Comparison of ENCODE assay signal across 16 cellular contexts in genomic region chr3:15375461-15376000, GRCh38.
"Had no signal": no experiment of that assay in that cellular context is flagged by ENCODE, and none has a peak within 500 bp of the region (broad histone marks: within the 10 kb centered on the region; RNA-seq: fewer than 3 reads in every experiment).

No MANE protein-coding gene starts in this region.

- H3K9ac ChIP-seq: SK-N-SH had no signal

- ATAC-seq: gastrocnemius medialis, heart right ventricle, pancreas had no signal

- H3K27ac ChIP-seq: epithelial cell of prostate, gastrocnemius medialis, heart right ventricle, pancreas, uterus had no signal

- H3K4me3 ChIP-seq: gastrocnemius medialis, heart right ventricle, pancreas, thyroid gland, uterus had no signal

- H3K9me3 Mint-ChIP-seq: activated T-cell treated with anti-CD3 and anti-CD28 coated beads, Interleukin-2, amount 50 U/mL, for 24 hours; neural crest cell had no signal

- H3K4me3 Mint-ChIP-seq: activated T-cell treated with anti-CD3 and anti-CD28 coated beads, Interleukin-2, amount 50 U/mL, for 24 hours; neural crest cell had no signal

- DNase-seq: activated gamma-delta T cell; activated T-cell treated with anti-CD3 and anti-CD28 coated beads, Interleukin-2, amount 50 U/mL, for 24 hours; caudate nucleus; cortex of kidney; effector CD8-positive, alpha-beta T cell; gastrocnemius medialis; heart right ventricle; mammary epithelial cell; pancreas; SK-N-SH; stimulated activated CD4-positive, alpha-beta T cell treated with anti-CD3 and anti-CD28 coated beads, Interleukin-4, amount 100 ng/mL, for 24 hours; T-helper 2 cell; thyroid gland; uterus had no signal

- H3K4me2 ChIP-seq: SK-N-SH had no signal

- H3K36me3 ChIP-seq: gastrocnemius medialis, heart right ventricle, pancreas, thyroid gland, uterus had no signal

- H3K27me3 Mint-ChIP-seq: activated T-cell treated with anti-CD3 and anti-CD28 coated beads, Interleukin-2, amount 50 U/mL, for 24 hours had no signal

- H3K9me3 ChIP-seq: gastrocnemius medialis, heart right ventricle, pancreas, SK-N-SH, thyroid gland, uterus had no signal

- H3K27me3 ChIP-seq: gastrocnemius medialis, heart right ventricle, pancreas, thyroid gland, uterus had no signal

- H3K4me1 ChIP-seq: pancreas, uterus had no signal

- H3K27ac Mint-ChIP-seq: activated T-cell treated with anti-CD3 and anti-CD28 coated beads, Interleukin-2, amount 50 U/mL, for 24 hours had no signal
